Comparison of ENCODE assay signal across 24 cellular contexts in the genomic region with DNA sequence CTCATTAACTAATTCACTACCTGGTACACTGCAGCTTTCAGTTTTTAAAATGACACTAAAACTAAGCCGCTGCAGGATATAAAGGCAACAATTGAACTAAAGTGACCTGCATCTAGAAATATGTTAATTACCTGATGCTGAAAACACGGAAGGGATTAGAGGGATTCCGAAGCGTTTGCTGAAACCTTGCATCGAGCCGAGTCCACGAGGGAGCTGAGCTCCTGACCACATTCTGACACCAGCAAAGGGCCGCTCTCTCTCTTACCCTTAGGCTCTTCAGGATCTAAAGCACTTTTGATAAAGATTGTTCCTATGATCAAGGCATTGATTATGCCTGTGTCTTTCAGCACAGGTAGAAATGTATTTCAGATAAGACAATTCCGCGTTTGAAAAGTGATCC. TPM values are rescaled to one million over a fixed set of nuclear protein-coding genes. Genes with fewer than 3 reads are reported as not detected.
DNase-seq lines count a peak whose midpoint lies in the region; ATAC-seq, FAIRE-seq and TF ChIP-seq lines count a peak whose summit lies in the region.
"Had no signal": no experiment of that assay in that cellular context is flagged by ENCODE, and none has a peak within 500 bp of the region (broad histone marks: within the 10 kb centered on the region; RNA-seq: fewer than 3 reads in every experiment).

No MANE protein-coding gene starts in this region.

- TF ChIP-seq CTCF in HCT116 (IDR thresholded peaks at IDR 0.05 in 2 of 3, conservative IDR thresholded peaks at IDR 0.05 in 1 of 3; ENCODE audit: borderline replicate concordance in 1 of 3, insufficient read depth in 1 of 3, low read depth in 2 of 3, low read length in 2 of 3), result no peak
- no peak for TF ChIP-seq CTCF in astrocyte (IDR thresholded peaks at IDR 0.05; ENCODE audit: insufficient read depth, low read depth, low read length)
- no peak for TF ChIP-seq CTCF in osteocyte (IDR thresholded peaks at IDR 0.05)

- WGBS in small intestine, 3 donors, result 85 to 90% (median 87%) methylated on average over 10 of the region's 10 CpGs

- H3K4me3 ChIP-seq in HCT116 (replicated peaks in 1 of 2; ENCODE audit: low read depth in 1 of 2, low read length in 2 of 2) (no peak overlapping the region), astrocyte (ENCODE audit: insufficient read depth, low read depth, low read length) (no peak overlapping the region), small intestine (ENCODE audit: low read depth in 1 of 2, low read length in 2 of 2) (no peak overlapping the region)
- H3K4me3 ChIP-seq: BLaER1 treated with 17β-estradiol and CSF1 and Interleukin-3, amounts not matched to agents 10 nM and 100 nM; GM12878; K562; PC-9; SJSA1 had no signal

- H3K27me3 Mint-ChIP-seq in astrocyte (ENCODE audit: low read depth, unreplicated experiment), result peaks cover 3% of the 10 kb centered on the region
- peaks cover 22% of the 10 kb centered on the region for H3K27me3 Mint-ChIP-seq in osteocyte (ENCODE audit: unreplicated experiment)
- H3K27me3 Mint-ChIP-seq in activated CD4-positive, alpha-beta T cell treated with anti-CD3 and anti-CD28 coated beads for 36 hours, result peaks cover 3% of the 10 kb centered on the region

- H3K4me1 Mint-ChIP-seq in astrocyte (ENCODE audit: low read depth, unreplicated experiment), result no peaks in the 10 kb centered on the region
- no peaks in the 10 kb centered on the region for H3K4me1 Mint-ChIP-seq in osteocyte (ENCODE audit: unreplicated experiment)
- H3K4me1 Mint-ChIP-seq in activated CD4-positive, alpha-beta T cell treated with anti-CD3 and anti-CD28 coated beads for 36 hours, result no peaks in the 10 kb centered on the region
- H3K4me1 Mint-ChIP-seq: T-cell had no signal

- no peak for FAIRE-seq in astrocyte (lab: Jason Lieb, UNC)
- FAIRE-seq in small intestine (lab: Jason Lieb, UNC), result no peak
- FAIRE-seq: D721Med, GM12878, K562 had no signal

- H3K36me3 Mint-ChIP-seq in astrocyte (ENCODE audit: low read depth, unreplicated experiment), result no peaks in the 10 kb centered on the region
- H3K36me3 Mint-ChIP-seq in osteocyte (ENCODE audit: unreplicated experiment), result no peaks in the 10 kb centered on the region
- no peaks in the 10 kb centered on the region for H3K36me3 Mint-ChIP-seq in activated CD4-positive, alpha-beta T cell treated with anti-CD3 and anti-CD28 coated beads for 36 hours (ENCODE audit: low read depth)
- H3K36me3 Mint-ChIP-seq: T-cell had no signal

- H4K20me1 ChIP-seq in HCT116 (ENCODE audit: insufficient read depth) (no peaks in the 10 kb centered on the region), astrocyte (ENCODE audit: insufficient read depth, low read length) (no peaks in the 10 kb centered on the region)
- H4K20me1 ChIP-seq: BLaER1 treated with 17β-estradiol and CSF1 and Interleukin-3, amounts not matched to agents 10 nM and 100 nM had no signal

- no peak overlapping the region for H3K4me2 ChIP-seq in HCT116 (ENCODE audit: low read length)
- no peak overlapping the region for H3K4me2 ChIP-seq in astrocyte (ENCODE audit: low read length)
- H3K4me2 ChIP-seq: PC-9 had no signal

- RAD21 ChIA-PET in HCT116 (lab: Charles Lee; ENCODE audit: low non-redundant PET in 1 of 2, low total read pairs in 2 of 2, uncharacterized antibody in 2 of 2, unreplicated experiment in 2 of 2), result interaction anchor here in 1 of 2 experiments (0.9 kb wide), 1 partner anchor 11 kb away, joined by 3 read pairs; no protein-coding TSS in a partner anchor

- POLR2A ChIA-PET in HCT116 (lab: Charles Lee), result no interaction called here
- POLR2A ChIA-PET in activated CD4-positive, alpha-beta T cell treated with anti-CD3 and anti-CD28 coated beads for 36 hours (lab: Charles Lee), result no interaction called here

- TF ChIP-seq POLR2A in HCT116 (IDR thresholded peaks at IDR 0.05; ENCODE audit: borderline replicate concordance, extremely low read depth, insufficient read depth, insufficient read length), result no peak

- H3K9me3 ChIP-seq in HCT116 (ENCODE audit: control insufficient read depth in 1 of 2, insufficient read depth in 1 of 2, low read depth in 1 of 2, low read length in 2 of 2) (no peaks in the 10 kb centered on the region), astrocyte (ENCODE audit: insufficient read depth, low read depth, low read length) (no peaks in the 10 kb centered on the region), small intestine (ENCODE audit: control insufficient read depth, low read depth) (no peaks in the 10 kb centered on the region)
- H3K9me3 ChIP-seq: BLaER1 treated with 17β-estradiol and CSF1 and Interleukin-3, amounts not matched to agents 10 nM and 100 nM; SJSA1 had no signal

- no peaks in the 10 kb centered on the region for H3K9me2 ChIP-seq in HCT116 (ENCODE audit: insufficient read depth)

- DNase-seq in ELF-1 (ENCODE audit: low read depth, low spot score) (peak; percentile 18), HCT116 (ENCODE audit: low read depth, low spot score) (no peak), astrocyte (ENCODE audit: low read depth) (no peak), osteocyte (ENCODE audit: extremely low spot score, unreplicated experiment) (peak; percentile 25), small intestine (no peak)
- DNase-seq in activated CD4-positive, alpha-beta T cell treated with anti-CD3 and anti-CD28 coated beads for 36 hours, result no peak
- DNase-seq: CD4-positive, alpha-beta T cell; GDM1; GOT3; NCI-H1694 treated with DMSO at 0.1 percent for 48 hours; NCI-H2081; NCI-H2171; NCI-H226; NCI-H510A treated with DMSO at 0.1 percent for 48 hours; PC-9; T-cell had no signal

- H3K4me1 ChIP-seq in HCT116 (ENCODE audit: control insufficient read depth in 1 of 2, insufficient read depth in 2 of 2, low read length in 2 of 2) (peaks cover 9 to 23% of the 10 kb centered on the region in 2 experiments), astrocyte (ENCODE audit: insufficient read depth, low read length) (no peaks in the 10 kb centered on the region), small intestine (ENCODE audit: control insufficient read depth in 2 of 2, insufficient read depth in 1 of 2, low read depth in 1 of 2, low read length in 1 of 2) (peaks cover 2 to 5% of the 10 kb centered on the region in 2 donors)

- H3K79me2 ChIP-seq in HCT116 (ENCODE audit: insufficient read depth, low read length) (no peaks in the 10 kb centered on the region), astrocyte (ENCODE audit: insufficient read depth, low read length) (no peaks in the 10 kb centered on the region)

- no peak for TF ChIP-seq RAD21 in HCT116 (IDR thresholded peaks at IDR 0.05; ENCODE audit: low read depth)

- H3K36me3 ChIP-seq in HCT116 (ENCODE audit: control insufficient read depth in 1 of 2, insufficient read depth in 2 of 2, low read length in 2 of 2) (no peaks in the 10 kb centered on the region), astrocyte (ENCODE audit: insufficient read depth, low read length) (no peaks in the 10 kb centered on the region), small intestine (ENCODE audit: control insufficient read depth in 2 of 2, insufficient read depth in 2 of 2, low read length in 2 of 2) (no peaks in the 10 kb centered on the region)
- H3K36me3 ChIP-seq: BLaER1 treated with 17β-estradiol and CSF1 and Interleukin-3, amounts not matched to agents 10 nM and 100 nM; SJSA1 had no signal

- no peak overlapping the region for H3K9ac ChIP-seq in HCT116 (ENCODE audit: low read length)
- H3K9ac ChIP-seq in astrocyte (ENCODE audit: low read length), result no peak overlapping the region
- H3K9ac ChIP-seq: BLaER1 treated with 17β-estradiol and CSF1 and Interleukin-3, amounts not matched to agents 10 nM and 100 nM had no signal

- no peak overlapping the region for H3K4me3 Mint-ChIP-seq in astrocyte (ENCODE audit: unreplicated experiment)
- H3K4me3 Mint-ChIP-seq in osteocyte (ENCODE audit: unreplicated experiment), result no peak overlapping the region
- H3K4me3 Mint-ChIP-seq in activated CD4-positive, alpha-beta T cell treated with anti-CD3 and anti-CD28 coated beads for 36 hours, result no peak overlapping the region
- H3K4me3 Mint-ChIP-seq: CD4-positive, alpha-beta T cell; T-cell had no signal

- no peaks in the 10 kb centered on the region for H3K9me3 Mint-ChIP-seq in astrocyte (ENCODE audit: unreplicated experiment)
- H3K9me3 Mint-ChIP-seq in osteocyte (ENCODE audit: unreplicated experiment), result no peaks in the 10 kb centered on the region
- H3K9me3 Mint-ChIP-seq in activated CD4-positive, alpha-beta T cell treated with anti-CD3 and anti-CD28 coated beads for 36 hours (ENCODE audit: low read depth), result no peaks in the 10 kb centered on the region
- H3K9me3 Mint-ChIP-seq: CD4-positive, alpha-beta T cell; T-cell had no signal

- H3K27ac Mint-ChIP-seq in astrocyte (ENCODE audit: unreplicated experiment) (no peak overlapping the region), osteocyte (ENCODE audit: unreplicated experiment) (no peak overlapping the region)
- H3K27ac Mint-ChIP-seq in activated CD4-positive, alpha-beta T cell treated with anti-CD3 and anti-CD28 coated beads for 36 hours, result no peak overlapping the region
- H3K27ac Mint-ChIP-seq: CD4-positive, alpha-beta T cell; T-cell had no signal

- BruUV-seq in HCT116 (replicated peaks; lab: Mats Ljungman, UMichigan), result no TSS peak

- H2AFZ ChIP-seq in HCT116 (ENCODE audit: low read depth, low read length, poor library complexity, severe bottlenecking), result no peak overlapping the region
- H2AFZ ChIP-seq in astrocyte (ENCODE audit: low read depth, low read length), result peak overlapping the region; percentile 20
- H2AFZ ChIP-seq: PC-9 had no signal

- H3K27me3 ChIP-seq in HCT116 (ENCODE audit: insufficient read depth, low read length) (no peaks in the 10 kb centered on the region), astrocyte (ENCODE audit: insufficient read depth, low read length) (peaks cover 7% of the 10 kb centered on the region), small intestine (ENCODE audit: control insufficient read depth in 2 of 2, insufficient read depth in 2 of 2, low read length in 2 of 2) (no peaks in the 10 kb centered on the region)
- H3K27me3 ChIP-seq: BLaER1 treated with 17β-estradiol and CSF1 and Interleukin-3, amounts not matched to agents 10 nM and 100 nM had no signal

- no peak for ATAC-seq in HCT116
- ATAC-seq in activated CD4-positive, alpha-beta T cell treated with anti-CD3 and anti-CD28 coated beads for 36 hours, result no peak
- ATAC-seq in HG03342 (IDR thresholded peaks at IDR 0.05; ENCODE audit: unreplicated experiment), result no peak
- no peak for ATAC-seq in HG02763 (IDR thresholded peaks at IDR 0.05; ENCODE audit: unreplicated experiment)
- ATAC-seq: GM12878, K562, Right ventricle myocardium inferior, T-cell had no signal

- intact Hi-C loops in HCT116 (cut with micrococcal nuclease), result loop anchor here (5.0 kb wide), 2 partner anchors 160 to 405 kb away; no protein-coding TSS in a partner anchor
- intact Hi-C loops in activated CD4-positive, alpha-beta T cell treated with anti-CD3 and anti-CD28 coated beads for 36 hours (cut with DNase I, micrococcal nuclease), result no loop called here

- peak overlapping the region; percentile 11; the same call in 1 of the 2 replicates for H3K27ac ChIP-seq in HCT116 (ENCODE audit: low read depth, low read length)
- H3K27ac ChIP-seq in astrocyte (ENCODE audit: low read depth, low read length), result no peak overlapping the region
- no peak overlapping the region for H3K27ac ChIP-seq in small intestine (ENCODE audit: low read depth in 1 of 2, low read length in 1 of 2)
- H3K27ac ChIP-seq: BLaER1 treated with 17β-estradiol and CSF1 and Interleukin-3, amounts not matched to agents 10 nM and 100 nM; PC-9; SJSA1 had no signal

- CTCF ChIA-PET in HCT116 (lab: Charles Lee), result interaction anchor here (1.0 to 3.9 kb wide), 4 partner anchors 11 to 409 kb away, joined by 3 to 22 read pairs (median 5); no protein-coding TSS in a partner anchor
- CTCF ChIA-PET in activated CD4-positive, alpha-beta T cell treated with anti-CD3 and anti-CD28 coated beads for 36 hours (lab: Charles Lee), result interaction anchor here (0.6 to 4.6 kb wide), 3 partner anchors 8 to 408 kb away, joined by 3 to 39 read pairs (median 3); no protein-coding TSS in a partner anchor

RNA-seq across cellular contexts. Expression of a gene that starts 59.5 kb away (rescaled TPM):
- total RNA-seq in HCT116 (2021; ENCODE audit: unreplicated experiment), result 62.5 TPM
- 54.9 and 103 TPM in 2 replicates for polyA plus RNA-seq in HCT116 (2012)
- total RNA-seq in astrocyte, result 1.6 and 2.4 TPM in 2 replicates
- total RNA-seq in osteocyte, result 8.5 and 10.6 TPM in 2 replicates
- 10 to 100 TPM in 2 of 3 donors, 1 to 10 TPM in 1; 2.2 to 56.3 (median 10.1) TPM for polyA plus RNA-seq in small intestine
- 100 to 1,000 TPM in 1 of 2 experiments, 10 to 100 TPM in 1; 86.7 to 133 TPM for total RNA-seq in activated CD4-positive, alpha-beta T cell treated with anti-CD3 and anti-CD28 coated beads for 36 hours

Comparison
In these comparisons a context has a peak if more than half of its experiments do, and no peak if none do; other contexts are left out.
1. DNase-seq: peak in ELF-1 (single experiment) and osteocyte (single experiment); none in HCT116 (single experiment), astrocyte (single experiment), small intestine (single experiment) and activated CD4-positive, alpha-beta T cell treated with anti-CD3 and anti-CD28 coated beads for 36 hours (single experiment).